Comparison of ENCODE assay signal across 23 cellular contexts in the genomic region with DNA sequence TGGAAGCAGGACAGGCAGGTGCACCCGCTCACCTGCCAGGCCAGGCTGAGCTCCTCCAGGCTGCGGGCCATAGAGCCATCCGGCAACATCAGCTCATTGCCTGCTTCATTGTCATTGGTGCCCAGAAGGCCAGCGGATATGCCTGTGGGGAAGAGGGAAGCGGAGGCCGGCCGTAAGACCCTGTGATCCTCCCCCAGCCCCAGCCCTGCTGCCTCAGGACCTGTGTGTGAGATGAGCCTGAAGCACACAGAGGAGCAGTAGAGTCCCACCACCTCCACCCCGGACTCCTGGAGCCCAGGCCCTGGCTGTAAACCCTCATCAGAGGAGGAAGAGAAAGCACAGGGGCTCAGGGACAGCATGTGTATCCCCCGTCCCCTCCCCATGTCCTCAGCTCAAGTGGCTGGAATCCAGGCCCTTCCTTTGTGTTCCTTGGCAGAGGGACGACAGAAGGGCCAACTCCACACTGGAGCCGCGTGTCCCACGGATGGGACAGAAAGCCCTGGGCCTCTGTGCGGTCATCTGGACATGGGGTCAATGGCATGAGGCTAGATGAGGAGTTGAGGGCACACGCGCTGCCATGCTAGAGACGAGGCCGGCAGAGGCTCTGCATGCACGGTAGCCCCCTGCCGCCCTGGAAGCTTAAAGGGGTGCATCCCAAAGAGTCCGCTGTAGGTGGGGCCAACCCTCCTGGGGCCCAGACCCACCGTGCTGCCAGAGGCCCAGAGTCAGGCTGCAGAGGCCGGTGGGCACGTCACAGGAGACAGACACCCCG.
"Had no signal": no experiment of that assay in that cellular context is flagged by ENCODE, and none has a peak within 500 bp of the region (broad histone marks: within the 10 kb centered on the region; RNA-seq: fewer than 3 reads in every experiment).

No MANE protein-coding gene starts in this region.

- H3K4me3 ChIP-seq: colonic mucosa, lung, mucosa of descending colon, pancreas, psoas muscle, transverse colon had no signal

- ATAC-seq: activated T-cell treated with anti-CD3 and anti-CD28 coated beads, Interleukin-2, amount 50 U/mL, for 72 hours; left lobe of liver; mucosa of descending colon; natural killer cell treated with Interleukin-12 subunit alpha and Interleukin-12 subunit beta and Interleukin-15 and Interleukin-18, amount 100 ng/mL, for 72 hours; pancreas; psoas muscle; T-cell had no signal

- H3K9me3 Mint-ChIP-seq: activated B cell treated with CpG ODN at 0.5 μM for 24 hours; activated T-cell treated with anti-CD3 and anti-CD28 coated beads, Interleukin-2, amount 50 U/mL, for 72 hours; natural killer cell treated with Interleukin-12 subunit alpha and Interleukin-12 subunit beta and Interleukin-15 and Interleukin-18, amount 100 ng/mL, for 72 hours; T-cell; T-helper 2 cell treated with Interferon-gamma antibody and Interleukin-4, amounts not matched to agents 5 μg/mL and 100 μg/mL, for 36 hours had no signal

- H3K36me3 ChIP-seq: colonic mucosa, pancreas, transverse colon had no signal

- FAIRE-seq: bronchial epithelial cell, frontal cortex, pancreas, urothelium cell line had no signal

- H3K27ac Mint-ChIP-seq: activated B cell treated with CpG ODN at 0.5 μM for 24 hours; activated naive CD8-positive, alpha-beta T cell; activated T-cell treated with anti-CD3 and anti-CD28 coated beads, Interleukin-2, amount 50 U/mL, for 72 hours; natural killer cell treated with Interleukin-12 subunit alpha and Interleukin-12 subunit beta and Interleukin-15 and Interleukin-18, amount 100 ng/mL, for 72 hours; T-cell; T-helper 2 cell treated with Interferon-gamma antibody and Interleukin-4, amounts not matched to agents 5 μg/mL and 100 μg/mL, for 36 hours had no signal

- DNase-seq: activated B cell treated with CpG ODN at 0.5 μM for 24 hours; activated naive CD4-positive, alpha-beta T cell; activated T-cell treated with anti-CD3 and anti-CD28 coated beads for 4 hours; activated T-cell treated with anti-CD3 and anti-CD28 coated beads, Interleukin-2, amount 50 U/mL, for 72 hours; anterior cingulate cortex; cerebellar nuclear complex; colonic mucosa; effector memory CD4-positive, alpha-beta T cell; pancreas; psoas muscle; stimulated activated naive CD4-positive, alpha-beta T cell treated with Interleukin-2 at 50 U/mL for 16 hours; T-cell; transverse colon had no signal

- H3K27me3 Mint-ChIP-seq: activated naive CD8-positive, alpha-beta T cell; natural killer cell treated with Interleukin-12 subunit alpha and Interleukin-12 subunit beta and Interleukin-15 and Interleukin-18, amount 100 ng/mL, for 72 hours; T-cell had no signal

- H3K4me1 ChIP-seq: colonic mucosa, pancreas, psoas muscle, transverse colon had no signal

- H3K27ac ChIP-seq: colonic mucosa, neutrophil, pancreas, psoas muscle, transverse colon had no signal

- H3K27me3 ChIP-seq: colonic mucosa, pancreas had no signal

- H3K9me3 ChIP-seq: colonic mucosa, mucosa of descending colon, neutrophil, pancreas, psoas muscle, transverse colon had no signal

- H3K4me3 Mint-ChIP-seq: activated B cell treated with CpG ODN at 0.5 μM for 24 hours; activated naive CD8-positive, alpha-beta T cell; activated T-cell treated with anti-CD3 and anti-CD28 coated beads, Interleukin-2, amount 50 U/mL, for 72 hours; natural killer cell treated with Interleukin-12 subunit alpha and Interleukin-12 subunit beta and Interleukin-15 and Interleukin-18, amount 100 ng/mL, for 72 hours; T-cell; T-helper 2 cell treated with Interferon-gamma antibody and Interleukin-4, amounts not matched to agents 5 μg/mL and 100 μg/mL, for 36 hours had no signal
